Comparison of ENCODE assay signal across 8 cellular contexts in the genomic region with DNA sequence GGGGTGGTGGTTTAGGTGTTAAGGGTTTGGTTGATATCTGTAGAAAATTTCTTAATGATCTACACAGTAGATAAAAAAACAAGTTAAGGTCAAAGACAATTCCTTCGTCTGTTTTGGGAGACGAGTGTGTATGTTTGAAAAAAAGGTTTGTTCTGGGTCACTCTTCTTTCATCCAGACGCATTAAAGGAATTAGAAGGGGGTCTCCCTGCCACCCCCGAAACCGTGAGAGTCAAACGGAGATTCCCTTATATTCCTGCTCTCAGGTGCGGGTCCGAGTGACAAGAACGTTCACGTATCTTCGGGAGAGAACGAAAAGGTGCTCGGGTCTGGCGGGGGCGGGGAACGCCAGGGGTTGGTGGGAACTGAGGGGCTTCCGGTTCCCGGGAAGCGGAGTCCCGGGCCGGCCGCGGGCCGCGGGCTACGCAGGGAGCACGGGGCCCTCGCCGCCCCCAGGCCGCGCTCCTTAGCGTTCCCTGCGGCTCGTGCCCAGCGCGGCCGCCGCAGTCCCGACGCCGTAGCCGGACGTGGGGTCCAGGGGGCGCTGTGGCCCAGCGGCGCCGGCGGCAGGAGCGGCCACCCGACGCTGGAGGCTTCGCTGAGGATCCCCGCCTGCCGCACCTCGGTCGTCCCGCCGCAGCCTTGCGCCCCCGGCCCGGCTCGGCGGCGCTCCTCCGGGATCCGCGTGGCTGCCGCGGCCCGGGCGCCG. TPM values are rescaled to one million over a fixed set of nuclear protein-coding genes. Genes with fewer than 3 reads are reported as not detected.
DNase-seq lines count a peak whose midpoint lies in the region; ATAC-seq, FAIRE-seq and TF ChIP-seq lines count a peak whose summit lies in the region.

TSS of gene ZFYVE9 (plus strand) at position 577 of the 707 bp plus-strand sequence. CDS start 91,118 bp downstream, outside the sequence.

- peak within 1 kb of the TSS; percentile 62 to 73 for H3K4me3 ChIP-seq in left lung

- POLR2A ChIA-PET in activated CD4-positive, alpha-beta T cell treated with anti-CD3 and anti-CD28 coated beads, Interleukin-2, amount 10 ng/mL, durations not matched to agents 7 days and 5 days (lab: Charles Lee), result no interaction called here

- intact Hi-C loops in left lung (cut with DNase I), result no loop called here

- peak; percentile 50 for DNase-seq in 8988T
- DNase-seq in GM18507 (ENCODE audit: extremely low spot score, insufficient read length, low read depth), result peak; percentile 57
- peak; percentile 82 for DNase-seq in NCI-H345 (lab: John Stamatoyannopoulos, UW)
- DNase-seq in activated CD4-positive, alpha-beta T cell treated with anti-CD3 and anti-CD28 coated beads, Interleukin-2, amount 10 ng/mL, durations not matched to agents 7 days and 5 days, result peak; percentile 62
- peak; percentile 89 for DNase-seq in dermis blood vessel endothelial cell
- DNase-seq in left lung, result peak; percentile 74 to 94
- DNase-seq in stimulated activated CD4-positive, alpha-beta T cell treated with anti-CD3 and anti-CD28 coated beads, Interleukin-2, amount 100 ng/mL, for 48 hours, result peak; percentile 60 to 72

- peaks cover 34% of the 10 kb centered on the region for H3K27me3 Mint-ChIP-seq in activated CD4-positive, alpha-beta T cell treated with anti-CD3 and anti-CD28 coated beads, Interleukin-2, amount 10 ng/mL, durations not matched to agents 7 days and 5 days

- ATAC-seq in HG03066 (IDR thresholded peaks at IDR 0.05; ENCODE audit: low read depth, unreplicated experiment) (peak; percentile 56), left lung (peak; percentile 96)

- H3K4me3 Mint-ChIP-seq in activated CD4-positive, alpha-beta T cell treated with anti-CD3 and anti-CD28 coated beads, Interleukin-2, amount 10 ng/mL, durations not matched to agents 7 days and 5 days, result peak within 1 kb of the TSS; percentile 79

- peak within 1 kb of the TSS; percentile 80 for H3K27ac Mint-ChIP-seq in activated CD4-positive, alpha-beta T cell treated with anti-CD3 and anti-CD28 coated beads, Interleukin-2, amount 10 ng/mL, durations not matched to agents 7 days and 5 days

- CTCF ChIA-PET in activated CD4-positive, alpha-beta T cell treated with anti-CD3 and anti-CD28 coated beads, Interleukin-2, amount 10 ng/mL, durations not matched to agents 7 days and 5 days (lab: Charles Lee), result interaction anchor here (1.2 kb wide), 2 partner anchors 11 to 72 kb away, joined by 3 to 5 read pairs; no protein-coding TSS in a partner anchor

- no peaks in the 10 kb centered on the region for H3K36me3 ChIP-seq in left lung

- peak; percentile 68 to 75 for TF ChIP-seq CTCF in left lung (IDR thresholded peaks at IDR 0.05)

- H3K9me3 Mint-ChIP-seq in activated CD4-positive, alpha-beta T cell treated with anti-CD3 and anti-CD28 coated beads, Interleukin-2, amount 10 ng/mL, durations not matched to agents 7 days and 5 days, result no peaks in the 10 kb centered on the region

- peaks cover 33% of the 10 kb centered on the region for H3K4me1 Mint-ChIP-seq in activated CD4-positive, alpha-beta T cell treated with anti-CD3 and anti-CD28 coated beads, Interleukin-2, amount 10 ng/mL, durations not matched to agents 7 days and 5 days

- H3K4me1 ChIP-seq in left lung, result peaks cover 0 to 38% of the 10 kb centered on the region in 2 donors

- peaks cover 0 to 32% of the 10 kb centered on the region in 2 donors for H3K27me3 ChIP-seq in left lung

- H3K36me3 Mint-ChIP-seq in activated CD4-positive, alpha-beta T cell treated with anti-CD3 and anti-CD28 coated beads, Interleukin-2, amount 10 ng/mL, durations not matched to agents 7 days and 5 days (ENCODE audit: low read depth), result no peaks in the 10 kb centered on the region

- H3K27ac ChIP-seq in left lung, result peak within 1 kb of the TSS; percentile 89 to 96

- no peak for FAIRE-seq in GM18507 (lab: Jason Lieb, UNC)

- H3K9me3 ChIP-seq in left lung, result no peaks in the 10 kb centered on the region

RNA-seq across cellular contexts. Expression of gene ZFYVE9, which starts in this region (rescaled TPM):
- 1 to 10 TPM; 1.5 to 1.6 TPM for total RNA-seq in activated CD4-positive, alpha-beta T cell treated with anti-CD3 and anti-CD28 coated beads, Interleukin-2, amount 10 ng/mL, durations not matched to agents 7 days and 5 days
- total RNA-seq in dermis blood vessel endothelial cell (39.2 and 49.4 TPM in 2 replicates), left lung (10 to 100 TPM; 15.2 to 18.9 TPM)

Comparison
In these comparisons a context has a peak if more than half of its experiments do, and no peak if none do; other contexts are left out.
1. Peak in every context shown above with its lines: DNase-seq, ATAC-seq, H3K4me3 ChIP-seq and H3K27ac ChIP-seq.
2. RNA of gene ZFYVE9 (total RNA-seq): 39.2 to 49.4 TPM in dermis blood vessel endothelial cell and 15.2 to 18.9 TPM in left lung; 1.5 to 1.6 TPM in activated CD4-positive, alpha-beta T cell treated with anti-CD3 and anti-CD28 coated beads, Interleukin-2, amount 10 ng/mL, durations not matched to agents 7 days and 5 days; every median in the first group is over 4 times any median in the second.